ENCODE assay signal across 12 cellular contexts in the genomic region with DNA sequence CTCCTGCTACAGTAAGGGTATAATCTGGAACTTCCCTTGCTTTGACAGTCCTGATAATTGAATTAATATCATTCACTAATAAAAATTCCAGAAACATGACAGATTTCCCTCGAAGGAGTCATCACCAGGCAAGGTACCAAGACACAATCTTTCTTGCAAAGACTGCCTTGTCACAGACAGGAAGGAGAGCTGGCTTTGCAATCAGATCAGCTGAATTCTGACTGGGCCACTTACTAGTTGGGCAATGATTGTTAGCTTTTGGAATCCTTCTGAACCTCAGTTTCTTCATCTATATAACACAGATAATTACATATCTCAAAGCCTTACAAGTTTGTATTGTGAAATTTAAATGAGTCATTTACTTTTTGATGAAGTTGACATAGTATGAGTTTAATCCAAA.
A peak's percentile ranks its signal among the peaks of the same experiment; 100 is the strongest.
DNase-seq lines count a peak whose midpoint lies in the region; ATAC-seq, FAIRE-seq and TF ChIP-seq lines count a peak whose summit lies in the region.
"Had no signal": no experiment of that assay in that cellular context is flagged by ENCODE, and none has a peak within 500 bp of the region (broad histone marks: within the 10 kb centered on the region; RNA-seq: fewer than 3 reads in every experiment).

No MANE protein-coding gene starts in this region.

- no peak overlapping the region for H2BK15ac ChIP-seq in mesendoderm (replicated peaks; ENCODE audit: low read depth)

- H3K79me1 ChIP-seq in mesendoderm (ENCODE audit: low read length): no peaks in the 10 kb centered on the region

- no peaks in the 10 kb centered on the region for H3K27me3 ChIP-seq in mesendoderm (ENCODE audit: insufficient read depth, low read length, poor library complexity)
- H3K27me3 ChIP-seq: ovary, upper lobe of right lung had no signal

- no peaks in the 10 kb centered on the region for H3K79me2 ChIP-seq in mesendoderm (ENCODE audit: control insufficient read depth, insufficient read depth, low read length)

- no peak overlapping the region for H2BK120ac ChIP-seq in mesendoderm (ENCODE audit: low read depth, low read length)

- H3K18ac ChIP-seq in mesendoderm (ENCODE audit: low read length): no peak overlapping the region

- no peak overlapping the region for H3K23ac ChIP-seq in mesendoderm (ENCODE audit: low read length)

- no peak overlapping the region for H3K4ac ChIP-seq in mesendoderm (ENCODE audit: low read depth, low read length)

- no peak overlapping the region for H3K9ac ChIP-seq in mesendoderm (ENCODE audit: low read length)

- no peak overlapping the region for H4K5ac ChIP-seq in mesendoderm (ENCODE audit: low read length)

- H3K4me3 ChIP-seq in LNCaP clone FGC (ENCODE audit: low read depth, low read length) (no peak overlapping the region), choroid plexus epithelial cell (ENCODE audit: low read depth, low read length) (no peak overlapping the region), mesendoderm (ENCODE audit: low read length) (no peak overlapping the region)
- H3K4me3 ChIP-seq: ovary, upper lobe of right lung had no signal

- H3K36me3 ChIP-seq in mesendoderm (ENCODE audit: control insufficient read depth, insufficient read depth, low read length): no peaks in the 10 kb centered on the region
- H3K36me3 ChIP-seq: ovary, upper lobe of right lung had no signal

- ATAC-seq in GM21619 (IDR thresholded peaks at IDR 0.05; ENCODE audit: unreplicated experiment): no peak
- ATAC-seq: upper lobe of right lung had no signal

- no peak for TF ChIP-seq CTCF in LNCaP clone FGC (IDR thresholded peaks at IDR 0.05; ENCODE audit: control insufficient read depth, extremely low read depth, insufficient read depth)
- TF ChIP-seq CTCF in choroid plexus epithelial cell (conservative IDR thresholded peaks at IDR 0.05; ENCODE audit: low read depth, low read length): no peak

- H3K56ac ChIP-seq in mesendoderm (ENCODE audit: low read length): no peak overlapping the region

- no peak overlapping the region for H2BK5ac ChIP-seq in mesendoderm (ENCODE audit: low read length)

- no peak for FAIRE-seq in GM19239 (lab: Jason Lieb, UNC)
- FAIRE-seq: colon had no signal

- no peak overlapping the region for H4K8ac ChIP-seq in mesendoderm (ENCODE audit: low read depth, low read length)

- no peaks in the 10 kb centered on the region for H3K4me1 ChIP-seq in mesendoderm (ENCODE audit: control insufficient read depth, low read depth, low read length)
- H3K4me1 ChIP-seq: upper lobe of right lung had no signal

- WGBS in mesendoderm (ENCODE audit: extremely low coverage, insufficient coverage, low lambda C conversion rate): no CpG with 5 or more reads among the region's 1 CpG

- peak; percentile 81 for DNase-seq in AG20443 (ENCODE audit: low spot score)
- DNase-seq in LNCaP clone FGC (ENCODE audit: low read depth): peak; percentile 15
- DNase-seq in choroid plexus epithelial cell (ENCODE audit: low read depth): peak; percentile 76
- peak; percentile 6 for DNase-seq in mesendoderm
- no peak for DNase-seq in GM19239 (ENCODE audit: insufficient read length, low spot score)
- DNase-seq in D341Med (ENCODE audit: low spot score): no peak
- DNase-seq in stimulated activated CD4-positive, alpha-beta T cell treated with anti-CD3 and anti-CD28 coated beads, Interleukin-15, amount 100 ng/mL, for 24 hours: no peak
- DNase-seq: NCI-H510A treated with DMSO at 0.1 percent for 48 hours, ovary, upper lobe of right lung had no signal

- no peak overlapping the region for H3K4me2 ChIP-seq in mesendoderm (ENCODE audit: low read length)

- no peak overlapping the region for H2AK5ac ChIP-seq in mesendoderm (ENCODE audit: low read length)

- no peak overlapping the region for H3K27ac ChIP-seq in mesendoderm (ENCODE audit: low read depth, low read length)
- H3K27ac ChIP-seq: ovary, upper lobe of right lung had no signal

Comparison
In these comparisons a context has a peak if more than half of its experiments do, and no peak if none do; other contexts are left out.
1. DNase-seq: peak in AG20443 (single experiment), LNCaP clone FGC (single experiment), choroid plexus epithelial cell (single experiment) and mesendoderm (single experiment); none in GM19239 (single experiment), D341Med (single experiment) and stimulated activated CD4-positive, alpha-beta T cell treated with anti-CD3 and anti-CD28 coated beads, Interleukin-15, amount 100 ng/mL, for 24 hours (single experiment).